Comparison of ENCODE assay signal across 29 cellular contexts in the genomic region with DNA sequence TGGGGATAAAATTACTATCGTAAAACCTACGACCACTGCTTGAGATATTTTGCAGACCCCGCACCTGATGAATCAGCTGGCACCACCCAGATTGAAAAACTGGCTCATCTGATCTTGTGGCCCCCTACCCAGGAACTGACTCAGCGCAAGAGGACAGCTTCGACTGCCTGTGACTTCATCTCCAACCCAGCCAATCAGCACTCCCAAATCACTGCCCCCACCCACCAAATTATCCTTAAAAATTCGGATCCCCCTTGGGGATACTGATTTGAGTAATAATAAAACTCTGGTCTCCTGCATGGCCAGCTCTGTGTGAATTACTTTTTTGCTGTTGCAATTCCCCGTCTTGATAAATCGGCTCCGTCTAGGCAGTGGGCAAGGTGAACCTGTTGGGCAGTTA.
"Had no signal": no experiment of that assay in that cellular context is flagged by ENCODE, and none has a peak within 500 bp of the region (broad histone marks: within the 10 kb centered on the region; RNA-seq: fewer than 3 reads in every experiment).

No MANE protein-coding gene starts in this region.

- H3K36me3 ChIP-seq: brain microvascular endothelial cell, esophagus squamous epithelium, gastroesophageal sphincter, heart right ventricle had no signal

- H3K4me3 ChIP-seq: esophagus squamous epithelium, gastroesophageal sphincter, heart right ventricle had no signal

- DNase-seq: activated CD4-positive, alpha-beta memory T cell treated with anti-CD3 and anti-CD28 coated beads, Interleukin-2, amount 10 ng/mL, durations not matched to agents 7 days and 5 days; activated CD4-positive, alpha-beta T cell treated with anti-CD3 and anti-CD28 coated beads for 1 hour; activated CD4-positive, alpha-beta T cell treated with anti-CD3 and anti-CD28 coated beads for 4 hours; activated CD4-positive, alpha-beta T cell treated with anti-CD3 and anti-CD28 coated beads, Interleukin-2, amount 10 ng/mL, durations not matched to agents 7 days and 5 days; activated CD4-positive, alpha-beta T cell treated with anti-CD3 and anti-CD28 coated beads, Interleukin-2, amount 50 U/mL, for 4 hours; activated effector memory CD4-positive, alpha-beta T cell treated with Interleukin-2 at 50 U/mL for 16 hours; activated gamma-delta T cell treated with Interleukin-2 at 50 U/mL for 16 hours; activated naive CD4-positive, alpha-beta T cell treated with anti-CD3 and anti-CD28 coated beads, Interleukin-2, amount 50 U/mL, for 16 hours; activated naive CD4-positive, alpha-beta T cell treated with Interleukin-2 at 50 U/mL for 16 hours; activated T-cell treated with anti-CD3 and anti-CD28 coated beads, Interleukin-2, amount 50 U/mL, for 4 hours; amniotic stem cell; anterior cingulate cortex; brain microvascular endothelial cell; cortex of kidney; dermis blood vessel endothelial cell; effector CD4-positive, alpha-beta T cell; effector memory CD8-positive, alpha-beta T cell; erythroblast; esophagus squamous epithelium; foreskin melanocyte; heart right ventricle; T-helper 1 cell; T-helper 17 cell; T1000 had no signal

- H3K4me3 Mint-ChIP-seq: activated CD4-positive, alpha-beta memory T cell treated with anti-CD3 and anti-CD28 coated beads, Interleukin-2, amount 10 ng/mL, durations not matched to agents 7 days and 5 days; activated CD4-positive, alpha-beta T cell treated with anti-CD3 and anti-CD28 coated beads, Interleukin-2, amount 10 ng/mL, durations not matched to agents 7 days and 5 days; activated naive CD8-positive, alpha-beta T cell; activated T-cell treated with anti-CD3 and anti-CD28 coated beads, Interleukin-2, amount 50 U/mL, for 4 hours; activated T-helper 17 cell treated with anti-CD3 and anti-CD28 coated beads, Interleukin-2, amount 50 U/mL, for 72 hours; central memory CD8-positive, alpha-beta T cell; effector memory CD8-positive, alpha-beta T cell; T-helper 17 cell; T-helper 2 cell treated with Interferon-gamma antibody and Interleukin-4, amounts not matched to agents 5 μg/mL and 100 μg/mL, for 36 hours had no signal

- H3K9me3 ChIP-seq: esophagus squamous epithelium, gastroesophageal sphincter, heart right ventricle had no signal

- H3K4me1 Mint-ChIP-seq: activated CD4-positive, alpha-beta memory T cell treated with anti-CD3 and anti-CD28 coated beads, Interleukin-2, amount 10 ng/mL, durations not matched to agents 7 days and 5 days; activated CD4-positive, alpha-beta T cell treated with anti-CD3 and anti-CD28 coated beads, Interleukin-2, amount 10 ng/mL, durations not matched to agents 7 days and 5 days; activated T-helper 17 cell treated with anti-CD3 and anti-CD28 coated beads, Interleukin-2, amount 50 U/mL, for 72 hours; central memory CD8-positive, alpha-beta T cell had no signal

- H3K27ac Mint-ChIP-seq: activated CD4-positive, alpha-beta memory T cell treated with anti-CD3 and anti-CD28 coated beads, Interleukin-2, amount 10 ng/mL, durations not matched to agents 7 days and 5 days; activated CD4-positive, alpha-beta T cell treated with anti-CD3 and anti-CD28 coated beads, Interleukin-2, amount 10 ng/mL, durations not matched to agents 7 days and 5 days; activated naive CD8-positive, alpha-beta T cell; activated T-helper 17 cell treated with anti-CD3 and anti-CD28 coated beads, Interleukin-2, amount 50 U/mL, for 72 hours; effector memory CD8-positive, alpha-beta T cell; T-helper 17 cell; T-helper 2 cell treated with Interferon-gamma antibody and Interleukin-4, amounts not matched to agents 5 μg/mL and 100 μg/mL, for 36 hours had no signal

- ATAC-seq: activated T-cell treated with anti-CD3 and anti-CD28 coated beads, Interleukin-2, amount 50 U/mL, for 4 hours; activated T-helper 17 cell treated with anti-CD3 and anti-CD28 coated beads, Interleukin-2, amount 50 U/mL, for 72 hours; effector memory CD8-positive, alpha-beta T cell; gastroesophageal sphincter; heart right ventricle; T-helper 17 cell had no signal

- H3K27me3 ChIP-seq: brain microvascular endothelial cell, gastroesophageal sphincter, heart right ventricle had no signal

- H3K9me3 Mint-ChIP-seq: activated CD4-positive, alpha-beta memory T cell treated with anti-CD3 and anti-CD28 coated beads, Interleukin-2, amount 10 ng/mL, durations not matched to agents 7 days and 5 days; activated CD4-positive, alpha-beta T cell treated with anti-CD3 and anti-CD28 coated beads, Interleukin-2, amount 10 ng/mL, durations not matched to agents 7 days and 5 days; central memory CD8-positive, alpha-beta T cell; effector memory CD8-positive, alpha-beta T cell; T-helper 2 cell treated with Interferon-gamma antibody and Interleukin-4, amounts not matched to agents 5 μg/mL and 100 μg/mL, for 36 hours had no signal

- H3K27ac ChIP-seq: brain microvascular endothelial cell, esophagus squamous epithelium, gastroesophageal sphincter, heart right ventricle had no signal

- H3K4me1 ChIP-seq: esophagus squamous epithelium, gastroesophageal sphincter, heart right ventricle had no signal
